23 cellular contexts compared by ENCODE assay signal in the genomic region with DNA sequence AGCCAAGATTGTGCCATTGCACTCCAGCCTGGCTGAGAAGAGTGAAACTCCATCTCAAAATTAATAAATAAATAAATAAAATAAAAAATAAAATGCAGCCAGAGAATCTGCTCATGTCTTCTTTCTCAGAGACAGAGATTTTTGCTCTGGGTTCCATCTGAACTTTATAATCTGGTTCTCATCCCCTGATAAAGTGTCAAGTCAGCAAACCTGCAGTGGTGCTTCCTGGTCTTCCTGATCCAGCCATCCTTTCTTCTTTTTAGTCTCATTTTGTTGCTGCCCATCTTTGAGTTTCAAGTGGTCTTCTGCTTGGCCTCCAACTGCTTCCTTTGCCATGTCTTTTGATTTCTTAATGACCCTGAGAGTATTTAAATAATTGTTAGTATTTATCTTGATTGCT.
"Had no signal": no experiment of that assay in that cellular context is flagged by ENCODE, and none has a peak within 500 bp of the region (broad histone marks: within the 10 kb centered on the region; RNA-seq: fewer than 3 reads in every experiment).

No MANE protein-coding gene starts in this region.

- H2AFZ ChIP-seq: hepatocyte had no signal

- H3K27ac Mint-ChIP-seq: activated T-helper 2 cell treated with anti-CD3 and anti-CD28 coated beads, Interferon-gamma antibody, Interleukin-2, Interleukin-4, amounts not matched to agents 10 μg/mL and 5 μg/mL and 100 μg/mL, durations not matched to agents 14 hours and 24 hours and 36 hours; stimulated activated effector memory CD8-positive, alpha-beta T cell treated with anti-CD3 and anti-CD28 coated beads, Interleukin-12 subunit alpha, Interleukin-12 subunit beta, amount 100 ng/mL, for 72 hours had no signal

- ATAC-seq: activated T-cell treated with anti-CD3 and anti-CD28 coated beads, Interleukin-2, amount 50 U/mL, for 4 hours; gastroesophageal sphincter; left cardiac atrium; left ventricle myocardium superior; mucosa of descending colon; pancreas; stimulated activated effector memory CD8-positive, alpha-beta T cell treated with anti-CD3 and anti-CD28 coated beads, Interleukin-12 subunit alpha, Interleukin-12 subunit beta, amount 100 ng/mL, for 72 hours had no signal

- H3K4me3 Mint-ChIP-seq: activated CD4-positive, alpha-beta T cell treated with anti-CD3 and anti-CD28 coated beads, Interleukin-2, amount 10 ng/mL, durations not matched to agents 24 days and 14 days; activated T-cell treated with anti-CD3 and anti-CD28 coated beads, Interleukin-2, amount 50 U/mL, for 4 hours; stimulated activated effector memory CD8-positive, alpha-beta T cell treated with anti-CD3 and anti-CD28 coated beads, Interleukin-12 subunit alpha, Interleukin-12 subunit beta, amount 100 ng/mL, for 72 hours had no signal

- H3K9me3 Mint-ChIP-seq: activated CD4-positive, alpha-beta T cell treated with anti-CD3 and anti-CD28 coated beads, Interleukin-2, amount 10 ng/mL, durations not matched to agents 24 days and 14 days; activated T-cell treated with anti-CD3 and anti-CD28 coated beads, Interleukin-2, amount 50 U/mL, for 4 hours; activated T-helper 2 cell treated with anti-CD3 and anti-CD28 coated beads, Interferon-gamma antibody, Interleukin-2, Interleukin-4, amounts not matched to agents 10 μg/mL and 5 μg/mL and 100 μg/mL, durations not matched to agents 14 hours and 24 hours and 36 hours; stimulated activated effector memory CD8-positive, alpha-beta T cell treated with anti-CD3 and anti-CD28 coated beads, Interleukin-12 subunit alpha, Interleukin-12 subunit beta, amount 100 ng/mL, for 72 hours had no signal

- DNase-seq: activated CD4-positive, alpha-beta T cell treated with anti-CD3 and anti-CD28 coated beads, Interleukin-2, amount 10 ng/mL, durations not matched to agents 24 days and 14 days; activated CD4-positive, CD25-positive, alpha-beta regulatory T cell treated with anti-CD3 and anti-CD28 coated beads, Interleukin-2, amount 50 U/mL, for 72 hours; activated T-cell treated with anti-CD3 and anti-CD28 coated beads, Interleukin-2, amount 50 U/mL, for 4 hours; amygdala; central memory CD4-positive, alpha-beta T cell; left cardiac atrium; left ventricle myocardium superior; mucosa of descending colon; pancreas; retina; sigmoid colon; small intestine; stimulated activated CD4-positive, alpha-beta T cell treated with anti-CD3 and anti-CD28 coated beads, Interleukin-4, amount 100 ng/mL, for 24 hours; stomach; thyroid gland; upper lobe of left lung had no signal

- H3K4me1 ChIP-seq: breast epithelium, gastroesophageal sphincter, pancreas, prostate gland, sigmoid colon, stomach, thyroid gland, upper lobe of left lung, vagina had no signal

- H3K4me3 ChIP-seq: breast epithelium, gastroesophageal sphincter, hepatocyte, mucosa of descending colon, pancreas, prostate gland, sigmoid colon, stomach, thyroid gland, upper lobe of left lung, vagina had no signal

- H3K27me3 ChIP-seq: gastroesophageal sphincter, hepatocyte, sigmoid colon, stomach, thyroid gland, upper lobe of left lung, vagina had no signal

- H3K27ac ChIP-seq: breast epithelium, gastroesophageal sphincter, hepatocyte, pancreas, prostate gland, sigmoid colon, stomach, thyroid gland, upper lobe of left lung, vagina had no signal

- H3K4me2 ChIP-seq: hepatocyte had no signal

- H3K9me3 ChIP-seq: breast epithelium, gastroesophageal sphincter, mucosa of descending colon, pancreas, prostate gland, sigmoid colon, stomach, thyroid gland, upper lobe of left lung, vagina had no signal

- H3K36me3 ChIP-seq: breast epithelium, pancreas, prostate gland had no signal

- H3K27me3 Mint-ChIP-seq: activated CD4-positive, alpha-beta T cell treated with anti-CD3 and anti-CD28 coated beads, Interleukin-2, amount 10 ng/mL, durations not matched to agents 24 days and 14 days had no signal
